ENCODE assay signal across 8 cellular contexts in the genomic region with DNA sequence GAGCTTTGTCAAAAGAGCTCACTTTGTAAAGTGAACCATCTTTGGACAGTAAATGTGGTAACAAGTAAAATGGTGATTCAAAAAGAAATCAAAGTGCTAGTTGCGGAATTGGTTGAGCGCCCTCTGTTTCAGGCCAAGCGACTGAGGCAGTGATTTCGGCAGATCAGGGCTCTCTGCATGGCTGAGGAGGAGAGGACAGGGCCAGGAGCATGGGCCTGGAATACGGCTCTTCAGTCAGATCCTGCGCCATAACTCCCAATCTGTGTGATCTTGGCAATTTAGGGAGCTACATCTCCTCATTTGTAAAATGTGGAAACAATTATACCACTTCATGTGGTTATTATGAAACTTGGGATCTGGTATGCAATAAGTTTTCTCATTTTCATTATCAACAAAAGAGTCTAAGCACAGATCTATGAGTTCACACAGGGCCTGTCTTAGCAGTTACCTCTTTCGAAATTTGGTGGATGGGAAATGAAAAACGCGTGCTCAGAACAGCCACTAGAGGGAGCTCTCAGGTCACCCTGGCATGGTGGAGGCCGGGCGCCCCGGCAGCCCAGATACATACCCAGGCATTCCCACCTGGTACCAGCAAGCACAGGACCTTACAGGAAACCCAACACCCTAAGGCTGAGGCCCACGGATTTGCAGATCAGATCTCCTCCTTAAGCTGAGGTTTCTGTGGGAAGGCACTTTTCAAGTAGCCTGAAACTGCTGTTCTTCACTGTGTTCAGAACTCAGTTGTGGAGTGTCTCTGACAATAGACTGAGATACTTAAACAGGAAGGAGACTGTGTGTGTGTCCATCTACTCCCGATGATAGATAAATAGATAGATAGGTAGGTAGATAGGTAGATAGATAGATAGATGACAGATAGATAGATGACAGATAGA.
DNase-seq lines count a peak whose midpoint lies in the region; ATAC-seq and TF ChIP-seq lines count a peak whose summit lies in the region.

No MANE protein-coding gene starts in this region.

- peak; percentile 71 for DNase-seq in DMS53 treated with DMSO at 0.1 percent for 48 hours (lab: John Stamatoyannopoulos, UW; ENCODE audit: unreplicated experiment)
- DNase-seq in HS-5 (ENCODE audit: low read depth): peak; percentile 22
- DNase-seq in Peyer's patch: peak; percentile 28 to 69 (median 57)
- DNase-seq in activated T-helper 1 cell treated with anti-CD3 and anti-CD28 coated beads, Interleukin-12 subunit alpha, Interleukin-12 subunit beta, Interleukin-2, Interleukin-4 antibody, amounts not matched to agents 30 ng/mL and 10 ng/mL and 1 ng/mL, durations not matched to agents 14 hours and 24 hours and 36 hours (ENCODE audit: low spot score): peak; percentile 58
- peak; percentile 63 for DNase-seq in fibroblast of villous mesenchyme (ENCODE audit: low read depth)
- no peak for DNase-seq in omental fat pad (ENCODE audit: low spot score)
- DNase-seq in testis: peak; percentile 69

- no peaks in the 10 kb centered on the region for H3K36me3 ChIP-seq in Peyer's patch
- no peaks in the 10 kb centered on the region for H3K36me3 ChIP-seq in testis (ENCODE audit: low read depth, missing control alignments)

- peaks cover 9% of the 10 kb centered on the region for H3K27me3 Mint-ChIP-seq in activated T-helper 1 cell treated with anti-CD3 and anti-CD28 coated beads, Interleukin-12 subunit alpha, Interleukin-12 subunit beta, Interleukin-2, Interleukin-4 antibody, amounts not matched to agents 30 ng/mL and 10 ng/mL and 1 ng/mL, durations not matched to agents 14 hours and 24 hours and 36 hours (ENCODE audit: insufficient read depth)

- peak overlapping the region; percentile 49 for H3K4me3 Mint-ChIP-seq in activated T-helper 1 cell treated with anti-CD3 and anti-CD28 coated beads, Interleukin-12 subunit alpha, Interleukin-12 subunit beta, Interleukin-2, Interleukin-4 antibody, amounts not matched to agents 30 ng/mL and 10 ng/mL and 1 ng/mL, durations not matched to agents 14 hours and 24 hours and 36 hours

- no peaks in the 10 kb centered on the region for H3K36me3 Mint-ChIP-seq in activated T-helper 1 cell treated with anti-CD3 and anti-CD28 coated beads, Interleukin-12 subunit alpha, Interleukin-12 subunit beta, Interleukin-2, Interleukin-4 antibody, amounts not matched to agents 30 ng/mL and 10 ng/mL and 1 ng/mL, durations not matched to agents 14 hours and 24 hours and 36 hours (ENCODE audit: low read depth)

- no peaks in the 10 kb centered on the region for H3K9me3 Mint-ChIP-seq in activated T-helper 1 cell treated with anti-CD3 and anti-CD28 coated beads, Interleukin-12 subunit alpha, Interleukin-12 subunit beta, Interleukin-2, Interleukin-4 antibody, amounts not matched to agents 30 ng/mL and 10 ng/mL and 1 ng/mL, durations not matched to agents 14 hours and 24 hours and 36 hours

- H3K27me3 ChIP-seq in Peyer's patch: no peaks in the 10 kb centered on the region
- H3K27me3 ChIP-seq in testis: no peaks in the 10 kb centered on the region

- peak overlapping the region; percentile 87 for H3K27ac Mint-ChIP-seq in activated T-helper 1 cell treated with anti-CD3 and anti-CD28 coated beads, Interleukin-12 subunit alpha, Interleukin-12 subunit beta, Interleukin-2, Interleukin-4 antibody, amounts not matched to agents 30 ng/mL and 10 ng/mL and 1 ng/mL, durations not matched to agents 14 hours and 24 hours and 36 hours

- H3K9me3 ChIP-seq in Peyer's patch (no peaks in the 10 kb centered on the region), testis (no peaks in the 10 kb centered on the region)

- TF ChIP-seq POLR2A in Peyer's patch (IDR thresholded peaks at IDR 0.05): no peak
- no peak for TF ChIP-seq POLR2A in testis (IDR thresholded peaks at IDR 0.05)

- H3K4me3 ChIP-seq in Peyer's patch (no peak overlapping the region), fibroblast of villous mesenchyme (ENCODE audit: low read depth, low read length) (no peak overlapping the region), testis (no peak overlapping the region)

- peaks cover 40% of the 10 kb centered on the region for H3K4me1 Mint-ChIP-seq in activated T-helper 1 cell treated with anti-CD3 and anti-CD28 coated beads, Interleukin-12 subunit alpha, Interleukin-12 subunit beta, Interleukin-2, Interleukin-4 antibody, amounts not matched to agents 30 ng/mL and 10 ng/mL and 1 ng/mL, durations not matched to agents 14 hours and 24 hours and 36 hours (ENCODE audit: low read depth)

- no peak overlapping the region for H3K27ac ChIP-seq in Peyer's patch
- no peak overlapping the region for H3K27ac ChIP-seq in testis

- intact Hi-C loops in activated T-helper 1 cell treated with anti-CD3 and anti-CD28 coated beads, Interleukin-12 subunit alpha, Interleukin-12 subunit beta, Interleukin-2, Interleukin-4 antibody, amounts not matched to agents 30 ng/mL and 10 ng/mL and 1 ng/mL, durations not matched to agents 14 hours and 24 hours and 36 hours (cut with micrococcal nuclease): loop anchor here (1.0 to 10.0 kb wide), 11 partner anchors 80 to 918 kb away; no protein-coding TSS in a partner anchor
- intact Hi-C loops in testis (cut with DNase I; ENCODE audit: low total_unique reads): no loop called here

- peak; percentile 67 for ATAC-seq in GM21423 (IDR thresholded peaks at IDR 0.05; ENCODE audit: unreplicated experiment)
- ATAC-seq in omental fat pad (ENCODE audit: low FRiP score): peak; percentile 86

- peak; percentile 48 to 85 (median 62) for TF ChIP-seq CTCF in Peyer's patch (IDR thresholded peaks at IDR 0.05)
- TF ChIP-seq CTCF in fibroblast of villous mesenchyme (IDR thresholded peaks at IDR 0.05; ENCODE audit: insufficient read depth, low read depth, low read length): peak; percentile 92
- no peak for TF ChIP-seq CTCF in omental fat pad (IDR thresholded peaks at IDR 0.05)
- TF ChIP-seq CTCF in testis (IDR thresholded peaks at IDR 0.05): peak; percentile 38 to 94 (median 69)

- H3K4me1 ChIP-seq in Peyer's patch (no peaks in the 10 kb centered on the region), testis (peaks cover 14% of the 10 kb centered on the region)

- 42 to 44% methylated on average over 14 of the region's 14 CpGs for WGBS in testis, 2 donors

Comparison
In these comparisons a context has a peak if more than half of its experiments do, and no peak if none do; other contexts are left out.
1. CTCF ChIP-seq: peak in Peyer's patch (6 of 6), fibroblast of villous mesenchyme (single experiment) and testis (3 of 3); none in omental fat pad (0 of 3).